Comparison of ENCODE assay signal across 15 cellular contexts in genomic region chr2:160288324-160288723, GRCh38.
DNase-seq lines count a peak whose midpoint lies in the region; ATAC-seq and TF ChIP-seq lines count a peak whose summit lies in the region.
"Had no signal": no experiment of that assay in that cellular context is flagged by ENCODE, and none has a peak within 500 bp of the region (broad histone marks: within the 10 kb centered on the region; RNA-seq: fewer than 3 reads in every experiment).

No MANE protein-coding gene starts in this region.

- no peaks in the 10 kb centered on the region for H3K9me3 ChIP-seq in right atrium auricular region
- H3K9me3 ChIP-seq: Peyer's patch had no signal

- no peak overlapping the region for H3K4me3 ChIP-seq in right atrium auricular region
- H3K4me3 ChIP-seq: GM12878, Peyer's patch had no signal

- BruUV-seq in MCF 10A (replicated peaks; lab: Mats Ljungman, UMichigan), result no TSS peak

- peaks cover 16% of the 10 kb centered on the region for H3K36me3 Mint-ChIP-seq in activated naive CD4-positive, alpha-beta T cell treated with anti-CD3 and anti-CD28 coated beads, Interleukin-2, amount 50 U/mL, for 24 hours
- H3K36me3 Mint-ChIP-seq in activated naive CD4-positive, alpha-beta T cell treated with anti-CD3 and anti-CD28 coated beads, Interleukin-2, amount 50 U/mL, for 72 hours, result peaks cover 9 to 44% of the 10 kb centered on the region in 2 donors
- H3K36me3 Mint-ChIP-seq in MCF 10A (ENCODE audit: insufficient read depth, unreplicated experiment), result peaks cover 51% of the 10 kb centered on the region

- POLR2A ChIA-PET in MCF 10A (lab: Yijun Ruan, JAX), result interaction anchor here (0.6 kb wide), 1 partner anchor 148 kb away, joined by 3 read pairs; no protein-coding TSS in a partner anchor

- TF ChIP-seq CTCF in MCF 10A (IDR thresholded peaks at IDR 0.05; ENCODE audit: unreplicated experiment) (no peak), right atrium auricular region (IDR thresholded peaks at IDR 0.05) (no peak)

- peak overlapping the region; percentile 41 for H3K27ac Mint-ChIP-seq in activated naive CD4-positive, alpha-beta T cell treated with anti-CD3 and anti-CD28 coated beads, Interleukin-2, amount 50 U/mL, for 24 hours
- no peak overlapping the region for H3K27ac Mint-ChIP-seq in activated naive CD4-positive, alpha-beta T cell treated with anti-CD3 and anti-CD28 coated beads, Interleukin-2, amount 50 U/mL, for 72 hours
- peak overlapping the region; percentile 86 for H3K27ac Mint-ChIP-seq in MCF 10A (ENCODE audit: low read depth, unreplicated experiment)
- H3K27ac Mint-ChIP-seq: type B pancreatic cell had no signal

- H3K36me3 ChIP-seq in right atrium auricular region, result peaks cover 36% of the 10 kb centered on the region

- H3K9me3 Mint-ChIP-seq in activated naive CD4-positive, alpha-beta T cell treated with anti-CD3 and anti-CD28 coated beads, Interleukin-2, amount 50 U/mL, for 24 hours, result no peaks in the 10 kb centered on the region
- no peaks in the 10 kb centered on the region for H3K9me3 Mint-ChIP-seq in activated naive CD4-positive, alpha-beta T cell treated with anti-CD3 and anti-CD28 coated beads, Interleukin-2, amount 50 U/mL, for 72 hours
- no peaks in the 10 kb centered on the region for H3K9me3 Mint-ChIP-seq in MCF 10A (ENCODE audit: unreplicated experiment)
- H3K9me3 Mint-ChIP-seq: type B pancreatic cell had no signal

- H3K27me3 ChIP-seq in right atrium auricular region, result no peaks in the 10 kb centered on the region
- H3K27me3 ChIP-seq: Peyer's patch had no signal

- peaks cover 41% of the 10 kb centered on the region for H3K4me1 Mint-ChIP-seq in activated naive CD4-positive, alpha-beta T cell treated with anti-CD3 and anti-CD28 coated beads, Interleukin-2, amount 50 U/mL, for 24 hours
- H3K4me1 Mint-ChIP-seq in MCF 10A (ENCODE audit: insufficient read depth, unreplicated experiment), result peaks cover 41% of the 10 kb centered on the region

- CTCF ChIA-PET in MCF 10A (lab: Yijun Ruan, JAX), result interaction anchor here (0.7 to 0.9 kb wide), 3 partner anchors 36 to 179 kb away, joined by 3 to 4 read pairs (median 3); no protein-coding TSS in a partner anchor

- peak overlapping the region; percentile 39 to 44 for H3K27ac ChIP-seq in right atrium auricular region
- H3K27ac ChIP-seq in caudate nucleus (ENCODE audit: low read depth, low read length), result no peak overlapping the region
- H3K27ac ChIP-seq: Peyer's patch had no signal

- no peak for DNase-seq in activated naive CD4-positive, alpha-beta T cell treated with anti-CD3 and anti-CD28 coated beads, Interleukin-2, amount 50 U/mL, for 72 hours (ENCODE audit: low spot score in 2 of 2)
- DNase-seq in MCF 10A (ENCODE audit: unreplicated experiment) (peak; percentile 64), right atrium auricular region (ENCODE audit: low spot score) (no peak), stromal cell of bone marrow (ENCODE audit: low read depth) (peak; percentile 34), germinal center (ENCODE audit: low spot score) (no peak), caudate nucleus (lab: John Stamatoyannopoulos, UW) (no peak)
- DNase-seq in activated CD8-positive, alpha-beta memory T cell treated with anti-CD3 and anti-CD28 coated beads, Interleukin-2, amount 50 U/mL, for 4 hours, result no peak
- DNase-seq: ACHN; effector CD8-positive, alpha-beta T cell; GOT3; NCI-H510A; Peyer's patch had no signal

- no peak overlapping the region for H3K4me3 Mint-ChIP-seq in activated naive CD4-positive, alpha-beta T cell treated with anti-CD3 and anti-CD28 coated beads, Interleukin-2, amount 50 U/mL, for 24 hours
- H3K4me3 Mint-ChIP-seq in MCF 10A (ENCODE audit: unreplicated experiment), result no peak overlapping the region
- H3K4me3 Mint-ChIP-seq: type B pancreatic cell had no signal

- H3K4me1 ChIP-seq in right atrium auricular region, result peaks cover 0 to 59% of the 10 kb centered on the region in 2 donors
- H3K4me1 ChIP-seq: Peyer's patch had no signal

- H3K27me3 Mint-ChIP-seq in activated naive CD4-positive, alpha-beta T cell treated with anti-CD3 and anti-CD28 coated beads, Interleukin-2, amount 50 U/mL, for 24 hours, result no peaks in the 10 kb centered on the region
- H3K27me3 Mint-ChIP-seq in MCF 10A (ENCODE audit: insufficient read depth, unreplicated experiment), result no peaks in the 10 kb centered on the region
- H3K27me3 Mint-ChIP-seq: type B pancreatic cell had no signal

- ATAC-seq in activated naive CD4-positive, alpha-beta T cell treated with anti-CD3 and anti-CD28 coated beads, Interleukin-2, amount 50 U/mL, for 72 hours, result no peak
- ATAC-seq: GM12878 had no signal

- intact Hi-C loops in MCF 10A (cut with micrococcal nuclease), result no loop called here

Comparison
In these comparisons a context has a peak if more than half of its experiments do, and no peak if none do; other contexts are left out.
1. H3K27ac Mint-ChIP-seq: peak in activated naive CD4-positive, alpha-beta T cell treated with anti-CD3 and anti-CD28 coated beads, Interleukin-2, amount 50 U/mL, for 24 hours (single experiment) and MCF 10A (single experiment); none in activated naive CD4-positive, alpha-beta T cell treated with anti-CD3 and anti-CD28 coated beads, Interleukin-2, amount 50 U/mL, for 72 hours (0 of 2).
2. DNase-seq: peak in MCF 10A (single experiment) and stromal cell of bone marrow (single experiment); none in activated naive CD4-positive, alpha-beta T cell treated with anti-CD3 and anti-CD28 coated beads, Interleukin-2, amount 50 U/mL, for 72 hours (0 of 2), right atrium auricular region (single experiment), germinal center (single experiment), activated CD8-positive, alpha-beta memory T cell treated with anti-CD3 and anti-CD28 coated beads, Interleukin-2, amount 50 U/mL, for 4 hours (single experiment) and caudate nucleus (0 of 61).